ENCODE assay signal across 15 cellular contexts in genomic region chr1:151841141-151841540, GRCh38. TPM values are rescaled to one million over a fixed set of nuclear protein-coding genes. Genes with fewer than 3 reads are reported as not detected.
DNase-seq lines count a peak whose midpoint lies in the region; ATAC-seq, FAIRE-seq and TF ChIP-seq lines count a peak whose summit lies in the region.
"Had no signal": no experiment of that assay in that cellular context is flagged by ENCODE, and none has a peak within 500 bp of the region (broad histone marks: within the 10 kb centered on the region; RNA-seq: fewer than 3 reads in every experiment).

No MANE protein-coding gene starts in this region.

- POLR2A ChIA-PET in K562 (lab: Yijun Ruan, JAX), result no interaction called here

- no peaks in the 10 kb centered on the region for H3K36me3 ChIP-seq in K562 (ENCODE audit: control insufficient read depth, insufficient read depth, low read length)
- no peaks in the 10 kb centered on the region for H3K36me3 ChIP-seq in adrenal gland (replicated peaks in 1 of 2)

- no peak for FAIRE-seq in K562 (lab: Jason Lieb, UNC)

- H3K9me1 ChIP-seq in K562 (ENCODE audit: control insufficient read depth, insufficient read depth, low read length), result no peaks in the 10 kb centered on the region

- in situ Hi-C loops in K562 (cut with MboI), result no loop called here

- no peak for TF ChIP-seq CTCF in K562 (IDR thresholded peaks at IDR 0.05 in 2 of 3, conservative IDR thresholded peaks at IDR 0.05 in 1 of 3; ENCODE audit: insufficient read depth in 2 of 3, low read depth in 1 of 3, low read length in 3 of 3)
- no peak for TF ChIP-seq CTCF in adrenal gland (IDR thresholded peaks at IDR 0.05)

- no peaks in the 10 kb centered on the region for H3K79me2 ChIP-seq in K562 (ENCODE audit: control insufficient read depth, insufficient read depth, low read length)
- H3K79me2 ChIP-seq: parathyroid adenoma had no signal

- peaks cover 4 to 18% of the 10 kb centered on the region in 2 experiments; a peak in 4 of 5 replicates for H3K4me1 ChIP-seq in K562 (replicated peaks in 1 of 2; ENCODE audit: control insufficient read depth in 2 of 2, insufficient read depth in 2 of 2, low read length in 2 of 2)
- peaks cover 8 to 19% of the 10 kb centered on the region in 2 donors for H3K4me1 ChIP-seq in adrenal gland (replicated peaks in 1 of 2)

- H3K9me3 ChIP-seq in K562 (replicated peaks; ENCODE audit: control insufficient read depth, insufficient read depth, low read depth, low read length) (no peaks in the 10 kb centered on the region), adrenal gland (replicated peaks in 1 of 3) (no peaks in the 10 kb centered on the region)

- H4K20me1 ChIP-seq in K562 (replicated peaks; ENCODE audit: control insufficient read depth, insufficient read depth, low read length), result no peaks in the 10 kb centered on the region

- ATAC-seq in K562 (no peak), GM18505 (IDR thresholded peaks at IDR 0.05; ENCODE audit: unreplicated experiment) (no peak)
- ATAC-seq: foreskin keratinocyte, left lobe of liver had no signal

- CTCF ChIA-PET in K562 (lab: Yijun Ruan, JAX; ENCODE audit: low intra/inter-chr PET ratio), result no interaction called here

- BruUV-seq in K562 (replicated peaks; lab: Mats Ljungman, UMichigan), result no TSS peak

- H3K27me3 ChIP-seq in K562 (ENCODE audit: control insufficient read depth in 2 of 2, insufficient read depth in 2 of 2, low read length in 2 of 2), result peaks cover 4 to 12% of the 10 kb centered on the region in 2 experiments; a peak in 3 of 5 replicates
- peaks cover 9% of the 10 kb centered on the region for H3K27me3 ChIP-seq in adrenal gland
- H3K27me3 ChIP-seq: foreskin keratinocyte had no signal

- TF ChIP-seq EP300 in K562 (IDR thresholded peaks at IDR 0.05; ENCODE audit: low read length), result no peak

- TF ChIP-seq POLR2A in K562 (conservative IDR thresholded peaks at IDR 0.05) (no peak), GM18505 (IDR thresholded peaks at IDR 0.05; ENCODE audit: borderline replicate concordance, extremely low read depth, insufficient read depth, insufficient read length) (no peak), adrenal gland (IDR thresholded peaks at IDR 0.05) (no peak)

- H3K9ac ChIP-seq in K562 (ENCODE audit: insufficient read depth in 1 of 2, low read depth in 2 of 2, low read length in 2 of 2), result no peak overlapping the region
- H3K9ac ChIP-seq: parathyroid adenoma had no signal

- 0% methylated on average over 2 of the region's 2 CpGs for WGBS in K562 (ENCODE audit: insufficient coverage, low coverage, missing lambda C conversion rate)
- 84 to 93% (median 88%) methylated on average over 2 of the region's 2 CpGs for WGBS in adrenal gland, 4 donors

- intact Hi-C loops in K562 (cut with micrococcal nuclease), result no loop called here
- intact Hi-C loops in adrenal gland (cut with DNase I), result no loop called here

- H2AFZ ChIP-seq in K562 (ENCODE audit: low read depth, low read length), result no peak overlapping the region
- H2AFZ ChIP-seq: parathyroid adenoma had no signal

- DNase-seq in A172 (ENCODE audit: low spot score) (peak; percentile 78), HS-27A (ENCODE audit: low read depth) (peak; percentile 41), K562 (ENCODE audit: extremely low read depth in 1 of 4, low spot score in 3 of 4) (no peak), iris pigment epithelial cell (ENCODE audit: low read depth) (peak; percentile 78), NCI-H510A (lab: John Stamatoyannopoulos, UW) (no peak), midbrain (lab: John Stamatoyannopoulos, UW) (no peak), adrenal gland (no peak)
- DNase-seq: foreskin keratinocyte; GDM1; NCI-H1436 treated with DMSO at 0.1 percent for 48 hours; stimulated activated CD4-positive, alpha-beta T cell treated with anti-CD3 and anti-CD28 coated beads, Interleukin-4, amount 100 ng/mL, for 4 hours had no signal

- H3K27ac ChIP-seq in K562 (ENCODE audit: extremely low read depth, low read depth, low read length) (no peak overlapping the region), adrenal gland (no peak overlapping the region)
- H3K27ac ChIP-seq: parathyroid adenoma had no signal

- H3K4me2 ChIP-seq in K562 (ENCODE audit: insufficient read depth, low read length), result no peak overlapping the region

- H3K4me3 ChIP-seq in K562 (no peak overlapping the region), adrenal gland (no peak overlapping the region)

- no peak for TF ChIP-seq RAD21 in K562 (CRISPR knock-in tag; conservative IDR thresholded peaks at IDR 0.05 in 1 of 2, IDR thresholded peaks at IDR 0.05 in 1 of 2)

RNA-seq across cellular contexts. Expression of gene C2CD4D, which starts 1.5 kb away (rescaled TPM):
- total RNA-seq in A172 (2014; rRNA removed; shearing (Covaris generic)), result not detected in 2 replicates
- not detected in 2 replicates for total RNA-seq in K562 (2011; cell fraction: chromatin; rRNA removed; ENCODE audit: low replicate concordance)
- total RNA-seq in K562 (2011; cell fraction: nucleolus; rRNA removed), result not detected in 2 replicates
- total RNA-seq in K562 (2011; cell fraction: nucleoplasm; rRNA removed), result not detected in 2 replicates
- total RNA-seq in K562 (2014; rRNA removed), result not detected in 2 replicates
- total RNA-seq in K562 (2014; rRNA removed; fragmentation: Illumina TruSeq; extraction: Trizol), result not detected in 2 replicates
- total RNA-seq in K562 (2015; rRNA removed; fragmentation: Illumina TruSeq; extraction: Trizol), result not detected in 2 replicates
- not detected in 2 replicates for total RNA-seq in K562 (2021)
- polyA plus RNA-seq in K562 (2011; rRNA removed), result not detected in 2 replicates
- polyA plus RNA-seq in K562 (2011; cell fraction: cytosol; rRNA removed), result not detected in 2 replicates
- not detected in 2 replicates for polyA plus RNA-seq in K562 (2011; cell fraction: nucleus; rRNA removed)
- polyA plus RNA-seq in K562 (2012), result not detected in 2 replicates
- polyA plus RNA-seq in K562 (2014; fragmentation: Illumina TruSeq; extraction: Trizol), result not detected in 2 replicates
- polyA plus RNA-seq in K562 (2014; fragmentation: Nextera tagmentation; extraction: Ambion mirVana), result not detected
- not detected in 2 replicates for polyA plus RNA-seq in K562 (2014; rRNA removed)
- polyA minus RNA-seq in K562 (2011; rRNA and poly(A)+ RNA removed), result not detected in 2 replicates
- not detected in 2 replicates for polyA minus RNA-seq in K562 (2011; cell fraction: cytosol; rRNA and poly(A)+ RNA removed)
- not detected in 2 replicates for polyA minus RNA-seq in K562 (2011; cell fraction: nucleus; rRNA and poly(A)+ RNA removed)
- under 1 TPM in 3 of 8 donors, not detected in 5; 0.23 to 0.55 (median 0.29) TPM for total RNA-seq in adrenal gland
- polyA plus RNA-seq in adrenal gland, result under 1 TPM in 2 of 3 donors, not detected in 1; 0.16 to 0.20 TPM
- total RNA-seq: left lobe of liver had no signal

RNA-seq across cellular contexts. Expression of gene RORC, which starts 9.5 kb away (rescaled TPM):
- total RNA-seq in A172 (2014; rRNA removed; shearing (Covaris generic)), result 0.12 and 0.14 TPM in 2 replicates
- total RNA-seq in K562 (2011; cell fraction: chromatin; rRNA removed; ENCODE audit: low replicate concordance), result not detected in 2 replicates
- total RNA-seq in K562 (2011; cell fraction: nucleolus; rRNA removed), result not detected in 2 replicates
- not detected in 2 replicates for total RNA-seq in K562 (2011; cell fraction: nucleoplasm; rRNA removed)
- total RNA-seq in K562 (2014; rRNA removed) (not detected in 2 replicates), K562 (2014; rRNA removed; fragmentation: Illumina TruSeq; extraction: Trizol) (not detected in 2 replicates), K562 (2015; rRNA removed; fragmentation: Illumina TruSeq; extraction: Trizol) (not detected in 2 replicates), K562 (2021) (not detected in 2 replicates), adrenal gland (10 to 100 TPM in 1 of 8 donors, 1 to 10 TPM in 6, under 1 TPM in 1; 0.42 to 15.1 (median 3.6) TPM)
- polyA plus RNA-seq in K562 (2011; rRNA removed) (not detected in 2 replicates), K562 (2014; fragmentation: Illumina TruSeq; extraction: Trizol) (not detected in 2 replicates), K562 (2014; fragmentation: Nextera tagmentation; extraction: Ambion mirVana) (not detected), K562 (2014; rRNA removed) (not detected in 2 replicates), adrenal gland (1 to 10 TPM; 1.7 to 6.4 (median 2.2) TPM)
- not detected in 2 replicates for polyA plus RNA-seq in K562 (2011; cell fraction: cytosol; rRNA removed)
- polyA plus RNA-seq in K562 (2011; cell fraction: nucleus; rRNA removed), result not detected in 2 replicates
- not detected in 2 replicates for polyA plus RNA-seq in K562 (2012)
- polyA minus RNA-seq in K562 (2011; rRNA and poly(A)+ RNA removed), result not detected in 2 replicates
- polyA minus RNA-seq in K562 (2011; cell fraction: cytosol; rRNA and poly(A)+ RNA removed), result not detected in 2 replicates
- not detected in 2 replicates for polyA minus RNA-seq in K562 (2011; cell fraction: nucleus; rRNA and poly(A)+ RNA removed)
- total RNA-seq: foreskin keratinocyte had no signal

RNA-seq across cellular contexts. Expression of gene THEM5, which starts 12.4 kb away (rescaled TPM):
- total RNA-seq in A172 (2014; rRNA removed; shearing (Covaris generic)), result not detected in 2 replicates
- total RNA-seq in K562 (2011; cell fraction: chromatin; rRNA removed; ENCODE audit: low replicate concordance), result not detected in 2 replicates
- total RNA-seq in K562 (2011; cell fraction: nucleolus; rRNA removed), result not detected in 2 replicates
- not detected in 2 replicates for total RNA-seq in K562 (2011; cell fraction: nucleoplasm; rRNA removed)
- total RNA-seq in K562 (2014; rRNA removed) (not detected in 2 replicates), K562 (2014; rRNA removed; fragmentation: Illumina TruSeq; extraction: Trizol) (not detected in 2 replicates), K562 (2015; rRNA removed; fragmentation: Illumina TruSeq; extraction: Trizol) (not detected in 2 replicates), K562 (2021) (not detected in 2 replicates), adrenal gland (not detected)
- polyA plus RNA-seq in K562 (2011; rRNA removed) (not detected in 2 replicates), K562 (2014; fragmentation: Illumina TruSeq; extraction: Trizol) (not detected in 2 replicates), K562 (2014; fragmentation: Nextera tagmentation; extraction: Ambion mirVana) (not detected), K562 (2014; rRNA removed) (not detected in 2 replicates), adrenal gland (not detected)
- polyA plus RNA-seq in K562 (2011; cell fraction: cytosol; rRNA removed), result not detected in 2 replicates
- polyA plus RNA-seq in K562 (2011; cell fraction: nucleus; rRNA removed), result not detected in 2 replicates
- polyA plus RNA-seq in K562 (2012), result not detected in 2 replicates
- not detected in 2 replicates for polyA minus RNA-seq in K562 (2011; rRNA and poly(A)+ RNA removed)
- polyA minus RNA-seq in K562 (2011; cell fraction: cytosol; rRNA and poly(A)+ RNA removed), result not detected in 2 replicates
- not detected in 2 replicates for polyA minus RNA-seq in K562 (2011; cell fraction: nucleus; rRNA and poly(A)+ RNA removed)
- total RNA-seq: foreskin keratinocyte, left lobe of liver, subcutaneous adipose tissue had no signal

RNA-seq across cellular contexts. Expression of gene LINGO4, which starts 35.9 kb away (rescaled TPM):
- total RNA-seq in A172 (2014; rRNA removed; shearing (Covaris generic)), result not detected in 2 replicates
- total RNA-seq in K562 (2011; cell fraction: chromatin; rRNA removed; ENCODE audit: low replicate concordance), result not detected in 2 replicates
- not detected in 2 replicates for total RNA-seq in K562 (2011; cell fraction: nucleolus; rRNA removed)
- not detected in 2 replicates for total RNA-seq in K562 (2011; cell fraction: nucleoplasm; rRNA removed)
- total RNA-seq in K562 (2014; rRNA removed) (not detected in 2 replicates), K562 (2014; rRNA removed; fragmentation: Illumina TruSeq; extraction: Trizol) (not detected in 2 replicates), K562 (2015; rRNA removed; fragmentation: Illumina TruSeq; extraction: Trizol) (not detected in 2 replicates), K562 (2021) (not detected in 2 replicates), adrenal gland (under 1 TPM in 3 of 8 donors, not detected in 5; 0.11 to 0.55 (median 0.30) TPM)
- polyA plus RNA-seq in K562 (2011; rRNA removed) (not detected in 2 replicates), K562 (2014; fragmentation: Illumina TruSeq; extraction: Trizol) (not detected in 2 replicates), K562 (2014; fragmentation: Nextera tagmentation; extraction: Ambion mirVana) (not detected), K562 (2014; rRNA removed) (not detected in 2 replicates), adrenal gland (under 1 TPM; 0.20 to 0.56 (median 0.33) TPM)
- not detected in 2 replicates for polyA plus RNA-seq in K562 (2011; cell fraction: cytosol; rRNA removed)
- polyA plus RNA-seq in K562 (2011; cell fraction: nucleus; rRNA removed), result not detected in 2 replicates
- not detected in 2 replicates for polyA plus RNA-seq in K562 (2012)
- not detected in 2 replicates for polyA minus RNA-seq in K562 (2011; rRNA and poly(A)+ RNA removed)
- not detected in 2 replicates for polyA minus RNA-seq in K562 (2011; cell fraction: cytosol; rRNA and poly(A)+ RNA removed)
- not detected in 2 replicates for polyA minus RNA-seq in K562 (2011; cell fraction: nucleus; rRNA and poly(A)+ RNA removed)
- total RNA-seq: foreskin keratinocyte, subcutaneous adipose tissue had no signal
- polyA plus RNA-seq: foreskin keratinocyte had no signal

RNA-seq across cellular contexts. Expression of gene TDRKH, which starts 50.8 kb away (rescaled TPM):
- 24.2 and 25.1 TPM in 2 replicates for total RNA-seq in A172 (2014; rRNA removed; shearing (Covaris generic))
- total RNA-seq in K562 (2011; cell fraction: chromatin; rRNA removed; ENCODE audit: low replicate concordance), result 21.0 and 31.5 TPM in 2 replicates
- 9.5 and 11.7 TPM in 2 replicates for total RNA-seq in K562 (2011; cell fraction: nucleolus; rRNA removed)
- 16.6 and 17.5 TPM in 2 replicates for total RNA-seq in K562 (2011; cell fraction: nucleoplasm; rRNA removed)
- total RNA-seq in K562 (2014; rRNA removed), result 7.1 and 7.2 TPM in 2 replicates
- total RNA-seq in K562 (2014; rRNA removed; fragmentation: Illumina TruSeq; extraction: Trizol), result 8.4 and 9.6 TPM in 2 replicates
- 3.4 and 4.3 TPM in 2 replicates for total RNA-seq in K562 (2015; rRNA removed; fragmentation: Illumina TruSeq; extraction: Trizol)
- 11.4 and 11.5 TPM in 2 replicates for total RNA-seq in K562 (2021)
- 17.0 and 21.3 TPM in 2 replicates for polyA plus RNA-seq in K562 (2011; rRNA removed)
- 8.6 and 14.0 TPM in 2 replicates for polyA plus RNA-seq in K562 (2011; cell fraction: cytosol; rRNA removed)
- 14.9 and 15.1 TPM in 2 replicates for polyA plus RNA-seq in K562 (2011; cell fraction: nucleus; rRNA removed)
- polyA plus RNA-seq in K562 (2012), result 9.0 and 10.0 TPM in 2 replicates
- polyA plus RNA-seq in K562 (2014; fragmentation: Illumina TruSeq; extraction: Trizol), result 10.8 and 11.4 TPM in 2 replicates
- 1 to 10 TPM; 5.3 to 6.9 TPM for polyA plus RNA-seq in K562 (2014; fragmentation: Nextera tagmentation; extraction: Ambion mirVana)
- 8.9 and 10.3 TPM in 2 replicates for polyA plus RNA-seq in K562 (2014; rRNA removed)
- polyA minus RNA-seq in K562 (2011; rRNA and poly(A)+ RNA removed), result 14.0 and 16.3 TPM in 2 replicates
- 5.1 and 5.3 TPM in 2 replicates for polyA minus RNA-seq in K562 (2011; cell fraction: cytosol; rRNA and poly(A)+ RNA removed)
- polyA minus RNA-seq in K562 (2011; cell fraction: nucleus; rRNA and poly(A)+ RNA removed), result 4.6 and 6.3 TPM in 2 replicates
- 1 to 10 TPM; 5.0 to 8.9 (median 6.5) TPM for total RNA-seq in adrenal gland
- 1 to 10 TPM; 2.1 to 9.1 (median 2.9) TPM for polyA plus RNA-seq in adrenal gland

Comparison
In these comparisons a context has a peak if more than half of its experiments do, and no peak if none do; other contexts are left out.
1. DNase-seq: peak in A172 (single experiment), HS-27A (single experiment) and iris pigment epithelial cell (single experiment); none in K562 (0 of 4), NCI-H510A (single experiment), midbrain (single experiment) and adrenal gland (0 of 7).